1 cellular context compared by ENCODE assay signal in genomic region chr6:137910424-137910834, GRCh38.
A peak's percentile ranks its signal among the peaks of the same experiment; 100 is the strongest.
TF ChIP-seq lines count a peak whose summit lies in the region.

No MANE protein-coding gene starts in this region.

TF ChIP-seq in K562, 482 proteins besides CTCF, POLR2A, EP300 and RAD21 (continued from another document and continues in another):
- TF ChIP-seq KAT2B (IDR thresholded peaks at IDR 0.05; ENCODE audit: low read depth, low read length) (no peak), JUNB (CRISPR knock-in tag; conservative IDR thresholded peaks at IDR 0.05) (0 out of 2 replicates have a peak, but pooled peaks have one; percentile 36), SLC30A9 (CRISPR knock-in tag; IDR thresholded peaks at IDR 0.05) (no peak), TRIM25 (IDR thresholded peaks at IDR 0.05; ENCODE audit: borderline replicate concordance) (no peak), ZNF23 (CRISPR knock-in tag; IDR thresholded peaks at IDR 0.05) (no peak), TCF7 (IDR thresholded peaks at IDR 0.05; ENCODE audit: borderline replicate concordance) (no peak), HDAC6 (IDR thresholded peaks at IDR 0.05; ENCODE audit: low read depth, low read length) (no peak), ZNF274 (IDR thresholded peaks at IDR 0.05; ENCODE audit: borderline replicate concordance, low read depth, low read length) (no peak), ZNF146 (CRISPR knock-in tag; IDR thresholded peaks at IDR 0.05; ENCODE audit: unreplicated experiment) (no peak), ARID2 (IDR thresholded peaks at IDR 0.05) (0 out of 2 replicates have a peak, but pooled peaks have one; percentile 11), MAFG (tag; conservative IDR thresholded peaks at IDR 0.05) (peak; percentile 97), MCM2 (IDR thresholded peaks at IDR 0.05; ENCODE audit: low read depth) (peak; percentile 45; the same call in 1 of the 2 replicates), ZNF263 (CRISPR knock-in tag; IDR thresholded peaks at IDR 0.05; ENCODE audit: borderline replicate concordance) (peak; percentile 100), ZNF212 (CRISPR knock-in tag; IDR thresholded peaks at IDR 0.05) (no peak; the same call in 1 of the 2 replicates), CREM (IDR thresholded peaks at IDR 0.05; ENCODE audit: low read depth) (peak; percentile 69), ZBTB43 (CRISPR knock-in tag; IDR thresholded peaks at IDR 0.05) (no peak), POLR3A (IDR thresholded peaks at IDR 0.05; ENCODE audit: borderline replicate concordance, extremely low read depth, insufficient read depth, insufficient read length) (no peak), ZNF57 (CRISPR knock-in tag; IDR thresholded peaks at IDR 0.05) (no peak), FOXO4 (CRISPR knock-in tag; IDR thresholded peaks at IDR 0.05) (peak; percentile 76; the same call in 1 of the 2 replicates), TAF1 (IDR thresholded peaks at IDR 0.05; ENCODE audit: control insufficient read depth, extremely low read depth, insufficient read depth, low read length, severe bottlenecking) (no peak), SIX5 (IDR thresholded peaks at IDR 0.05; ENCODE audit: borderline replicate concordance in 1 of 2, insufficient read depth in 1 of 2, low read depth in 1 of 2, low read length in 2 of 2) (no peak), MXI1 (IDR thresholded peaks at IDR 0.05; ENCODE audit: low read depth, low read length) (no peak), MYC (IDR thresholded peaks at IDR 0.05; ENCODE audit: low read depth, low read length) (peak; percentile 64), MYC (CRISPR knock-in tag; IDR thresholded peaks at IDR 0.05; ENCODE audit: borderline replicate concordance, low read depth) (no peak), TFE3 (CRISPR knock-in tag; IDR thresholded peaks at IDR 0.05) (no peak), HMG20B (CRISPR knock-in tag; IDR thresholded peaks at IDR 0.05) (no peak), ARHGAP35 (IDR thresholded peaks at IDR 0.05; ENCODE audit: partially characterized antibody) (no peak), ZNF133 (CRISPR knock-in tag; IDR thresholded peaks at IDR 0.05) (0 out of 2 replicates have a peak, but pooled peaks have one; percentile 79), SAP30 (IDR thresholded peaks at IDR 0.05; ENCODE audit: borderline replicate concordance, insufficient read depth, low read depth, low read length, poor library complexity, severe bottlenecking) (no peak)
- TF ChIP-seq, protein P1, sequence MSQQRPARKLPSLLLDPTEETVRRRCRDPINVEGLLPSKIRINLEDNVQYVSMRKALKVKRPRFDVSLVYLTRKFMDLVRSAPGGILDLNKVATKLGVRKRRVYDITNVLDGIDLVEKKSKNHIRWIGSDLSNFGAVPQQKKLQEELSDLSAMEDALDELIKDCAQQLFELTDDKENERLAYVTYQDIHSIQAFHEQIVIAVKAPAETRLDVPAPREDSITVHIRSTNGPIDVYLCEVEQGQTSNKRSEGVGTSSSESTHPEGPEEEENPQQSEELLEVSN (IDR thresholded peaks at IDR 0.05; ENCODE audit: borderline replicate concordance in 1 of 2, extremely low read depth in 1 of 2, insufficient read depth in 1 of 2, insufficient read length in 1 of 2, low read depth in 1 of 2, low read length in 1 of 2, poor library complexity in 1 of 2, severe bottlenecking in 1 of 2): peak; percentile 52 to 82
- TF ChIP-seq, protein P2, sequence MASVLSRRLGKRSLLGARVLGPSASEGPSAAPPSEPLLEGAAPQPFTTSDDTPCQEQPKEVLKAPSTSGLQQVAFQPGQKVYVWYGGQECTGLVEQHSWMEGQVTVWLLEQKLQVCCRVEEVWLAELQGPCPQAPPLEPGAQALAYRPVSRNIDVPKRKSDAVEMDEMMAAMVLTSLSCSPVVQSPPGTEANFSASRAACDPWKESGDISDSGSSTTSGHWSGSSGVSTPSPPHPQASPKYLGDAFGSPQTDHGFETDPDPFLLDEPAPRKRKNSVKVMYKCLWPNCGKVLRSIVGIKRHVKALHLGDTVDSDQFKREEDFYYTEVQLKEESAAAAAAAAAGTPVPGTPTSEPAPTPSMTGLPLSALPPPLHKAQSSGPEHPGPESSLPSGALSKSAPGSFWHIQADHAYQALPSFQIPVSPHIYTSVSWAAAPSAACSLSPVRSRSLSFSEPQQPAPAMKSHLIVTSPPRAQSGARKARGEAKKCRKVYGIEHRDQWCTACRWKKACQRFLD (CRISPR knock-in tag; IDR thresholded peaks at IDR 0.05): peak; percentile 73; the same call in 1 of the 2 replicates
- TF ChIP-seq, protein P3, sequence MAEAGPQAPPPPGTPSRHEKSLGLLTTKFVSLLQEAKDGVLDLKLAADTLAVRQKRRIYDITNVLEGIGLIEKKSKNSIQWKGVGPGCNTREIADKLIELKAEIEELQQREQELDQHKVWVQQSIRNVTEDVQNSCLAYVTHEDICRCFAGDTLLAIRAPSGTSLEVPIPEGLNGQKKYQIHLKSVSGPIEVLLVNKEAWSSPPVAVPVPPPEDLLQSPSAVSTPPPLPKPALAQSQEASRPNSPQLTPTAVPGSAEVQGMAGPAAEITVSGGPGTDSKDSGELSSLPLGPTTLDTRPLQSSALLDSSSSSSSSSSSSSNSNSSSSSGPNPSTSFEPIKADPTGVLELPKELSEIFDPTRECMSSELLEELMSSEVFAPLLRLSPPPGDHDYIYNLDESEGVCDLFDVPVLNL (CRISPR knock-in tag; IDR thresholded peaks at IDR 0.05; ENCODE audit: low read depth): no peak
- TF ChIP-seq, protein P4, sequence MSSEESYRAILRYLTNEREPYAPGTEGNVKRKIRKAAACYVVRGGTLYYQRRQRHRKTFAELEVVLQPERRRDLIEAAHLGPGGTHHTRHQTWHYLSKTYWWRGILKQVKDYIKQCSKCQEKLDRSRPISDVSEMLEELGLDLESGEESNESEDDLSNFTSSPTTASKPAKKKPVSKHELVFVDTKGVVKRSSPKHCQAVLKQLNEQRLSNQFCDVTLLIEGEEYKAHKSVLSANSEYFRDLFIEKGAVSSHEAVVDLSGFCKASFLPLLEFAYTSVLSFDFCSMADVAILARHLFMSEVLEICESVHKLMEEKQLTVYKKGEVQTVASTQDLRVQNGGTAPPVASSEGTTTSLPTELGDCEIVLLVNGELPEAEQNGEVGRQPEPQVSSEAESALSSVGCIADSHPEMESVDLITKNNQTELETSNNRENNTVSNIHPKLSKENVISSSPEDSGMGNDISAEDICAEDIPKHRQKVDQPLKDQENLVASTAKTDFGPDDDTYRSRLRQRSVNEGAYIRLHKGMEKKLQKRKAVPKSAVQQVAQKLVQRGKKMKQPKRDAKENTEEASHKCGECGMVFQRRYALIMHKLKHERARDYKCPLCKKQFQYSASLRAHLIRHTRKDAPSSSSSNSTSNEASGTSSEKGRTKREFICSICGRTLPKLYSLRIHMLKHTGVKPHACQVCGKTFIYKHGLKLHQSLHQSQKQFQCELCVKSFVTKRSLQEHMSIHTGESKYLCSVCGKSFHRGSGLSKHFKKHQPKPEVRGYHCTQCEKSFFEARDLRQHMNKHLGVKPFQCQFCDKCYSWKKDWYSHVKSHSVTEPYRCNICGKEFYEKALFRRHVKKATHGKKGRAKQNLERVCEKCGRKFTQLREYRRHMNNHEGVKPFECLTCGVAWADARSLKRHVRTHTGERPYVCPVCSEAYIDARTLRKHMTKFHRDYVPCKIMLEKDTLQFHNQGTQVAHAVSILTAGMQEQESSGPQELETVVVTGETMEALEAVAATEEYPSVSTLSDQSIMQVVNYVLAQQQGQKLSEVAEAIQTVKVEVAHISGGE (CRISPR knock-in tag; IDR thresholded peaks at IDR 0.05): no peak
- TF ChIP-seq, protein P5, sequence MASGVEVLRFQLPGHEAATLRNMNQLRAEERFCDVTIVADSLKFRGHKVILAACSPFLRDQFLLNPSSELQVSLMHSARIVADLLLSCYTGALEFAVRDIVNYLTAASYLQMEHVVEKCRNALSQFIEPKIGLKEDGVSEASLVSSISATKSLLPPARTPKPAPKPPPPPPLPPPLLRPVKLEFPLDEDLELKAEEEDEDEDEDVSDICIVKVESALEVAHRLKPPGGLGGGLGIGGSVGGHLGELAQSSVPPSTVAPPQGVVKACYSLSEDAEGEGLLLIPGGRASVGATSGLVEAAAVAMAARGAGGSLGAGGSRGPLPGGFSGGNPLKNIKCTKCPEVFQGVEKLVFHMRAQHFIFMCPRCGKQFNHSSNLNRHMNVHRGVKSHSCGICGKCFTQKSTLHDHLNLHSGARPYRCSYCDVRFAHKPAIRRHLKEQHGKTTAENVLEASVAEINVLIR (CRISPR knock-in tag; IDR thresholded peaks at IDR 0.05): 0 out of 2 replicates have a peak, but pooled peaks have one; percentile 25
